In the genomic region with DNA sequence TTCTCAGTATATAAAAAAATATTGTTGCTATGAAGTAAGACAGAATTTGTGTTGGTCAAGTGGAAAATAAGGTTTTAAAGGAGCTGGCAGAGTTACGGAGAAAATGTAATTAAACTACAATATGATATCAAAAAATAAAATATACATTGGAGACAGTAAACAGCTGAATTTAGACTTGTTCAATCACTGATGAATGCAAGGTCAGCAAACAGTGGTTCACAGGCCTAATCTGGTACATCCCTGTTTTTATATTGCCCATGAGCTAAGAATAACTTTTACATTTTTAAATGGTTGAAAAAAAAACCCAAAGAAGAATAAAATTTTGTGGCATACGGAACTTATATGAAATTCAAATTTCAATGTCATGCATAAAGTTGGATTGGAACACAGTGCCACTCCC, we compare ENCODE assay signal across 34 cellular contexts.
"Had no signal": no experiment of that assay in that cellular context is flagged by ENCODE, and none has a peak within 500 bp of the region (broad histone marks: within the 10 kb centered on the region; RNA-seq: fewer than 3 reads in every experiment).

No MANE protein-coding gene starts in this region.

- H3K4me1 ChIP-seq: ascending aorta, body of pancreas, breast epithelium had no signal

- H3K27ac ChIP-seq: adrenal gland, ascending aorta, body of pancreas, brain microvascular endothelial cell, breast epithelium, cardiac muscle cell had no signal

- H3K9me3 ChIP-seq: adrenal gland, ascending aorta, body of pancreas, breast epithelium had no signal

- ATAC-seq: activated naive CD4-positive, alpha-beta T cell treated with anti-CD3 and anti-CD28 coated beads, Interleukin-2, amount 50 U/mL, for 72 hours; activated naive CD8-positive, alpha-beta T cell treated with anti-CD3 and anti-CD28 coated beads, Interleukin-2, amount 50 U/mL, for 24 hours; activated T-cell treated with anti-CD3 and anti-CD28 coated beads, Interleukin-2, amount 50 U/mL, for 4 hours; activated T-cell treated with anti-CD3 and anti-CD28 coated beads, Interleukin-2, amount 50 U/mL, for 72 hours; activated T-helper 17 cell treated with anti-CD3 and anti-CD28 coated beads, Interleukin-2, amount 50 U/mL, for 72 hours; body of pancreas had no signal

- FAIRE-seq: astrocyte, bronchial epithelial cell had no signal

- H3K27me3 ChIP-seq: adrenal gland, ascending aorta, body of pancreas, brain microvascular endothelial cell, breast epithelium, cardiac muscle cell had no signal

- H3K4me3 ChIP-seq: adrenal gland, ascending aorta, body of pancreas, breast epithelium, cardiac muscle cell had no signal

- DNase-seq: activated effector memory CD4-positive, alpha-beta T cell treated with anti-CD3 and anti-CD28 coated beads, Interleukin-2, amount 50 U/mL, for 16 hours; activated effector memory CD4-positive, alpha-beta T cell treated with Interleukin-2 at 50 U/mL for 16 hours; activated gamma-delta T cell; activated gamma-delta T cell treated with Interleukin-2 at 50 U/mL for 16 hours; activated naive CD4-positive, alpha-beta T cell; activated naive CD4-positive, alpha-beta T cell treated with anti-CD3 and anti-CD28 coated beads for 36 hours; activated naive CD4-positive, alpha-beta T cell treated with anti-CD3 and anti-CD28 coated beads, Interleukin-2, amount 10 ng/mL, durations not matched to agents 7 days and 5 days; activated naive CD4-positive, alpha-beta T cell treated with anti-CD3 and anti-CD28 coated beads, Interleukin-2, amount 50 U/mL, for 16 hours; activated naive CD4-positive, alpha-beta T cell treated with Interleukin-2 at 50 U/mL for 16 hours; activated naive CD8-positive, alpha-beta T cell treated with anti-CD3 and anti-CD28 coated beads for 36 hours; activated naive CD8-positive, alpha-beta T cell treated with anti-CD3 and anti-CD28 coated beads, Interleukin-2, amount 10 ng/mL, durations not matched to agents 7 days and 5 days; activated naive CD8-positive, alpha-beta T cell treated with anti-CD3 and anti-CD28 coated beads, Interleukin-2, amount 50 U/mL, for 24 hours; activated T-cell treated with anti-CD3 and anti-CD28 coated beads, Interleukin-2, amount 50 U/mL, for 1 hour; activated T-cell treated with anti-CD3 and anti-CD28 coated beads, Interleukin-2, amount 50 U/mL, for 24 hours; activated T-cell treated with anti-CD3 and anti-CD28 coated beads, Interleukin-2, amount 50 U/mL, for 4 hours; activated T-cell treated with anti-CD3 and anti-CD28 coated beads, Interleukin-2, amount 50 U/mL, for 48 hours; activated T-cell treated with anti-CD3 and anti-CD28 coated beads, Interleukin-2, amount 50 U/mL, for 72 hours; adrenal gland; amniotic stem cell; amygdala; anterior cingulate cortex; aorta; body of pancreas; brain microvascular endothelial cell; caudate nucleus; central memory CD4-positive, alpha-beta T cell; cerebellar nuclear complex had no signal

- H3K36me3 ChIP-seq: adrenal gland, ascending aorta, brain microvascular endothelial cell, breast epithelium, cardiac muscle cell had no signal
